ENCODE assay signal across 1 cellular context in the genomic region with DNA sequence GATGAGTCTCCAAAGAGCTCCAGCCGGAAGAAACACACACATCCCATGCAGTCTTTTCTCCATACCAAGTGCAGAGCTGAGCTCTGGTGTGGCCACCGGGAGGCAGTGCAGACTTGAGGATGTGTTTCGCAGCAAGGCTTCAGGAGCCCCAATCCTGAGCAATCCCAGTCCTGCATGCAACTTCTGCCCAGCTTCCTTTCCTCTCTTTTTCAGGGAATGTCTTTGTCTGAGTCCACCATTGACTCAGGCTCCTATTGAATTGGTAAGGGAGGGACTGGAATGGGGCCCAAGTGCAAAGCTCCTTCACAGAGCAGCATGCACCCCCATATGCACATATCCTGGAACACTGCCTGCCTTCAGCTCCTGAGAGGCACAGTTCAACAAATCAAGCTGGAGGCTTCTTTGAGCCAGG.
TF ChIP-seq lines count a peak whose summit lies in the region.

No MANE protein-coding gene starts in this region.

TF ChIP-seq in HepG2, 621 proteins besides CTCF, POLR2A, EP300 and RAD21 (continued from another document and continues in another):
- TF ChIP-seq, protein P1, sequence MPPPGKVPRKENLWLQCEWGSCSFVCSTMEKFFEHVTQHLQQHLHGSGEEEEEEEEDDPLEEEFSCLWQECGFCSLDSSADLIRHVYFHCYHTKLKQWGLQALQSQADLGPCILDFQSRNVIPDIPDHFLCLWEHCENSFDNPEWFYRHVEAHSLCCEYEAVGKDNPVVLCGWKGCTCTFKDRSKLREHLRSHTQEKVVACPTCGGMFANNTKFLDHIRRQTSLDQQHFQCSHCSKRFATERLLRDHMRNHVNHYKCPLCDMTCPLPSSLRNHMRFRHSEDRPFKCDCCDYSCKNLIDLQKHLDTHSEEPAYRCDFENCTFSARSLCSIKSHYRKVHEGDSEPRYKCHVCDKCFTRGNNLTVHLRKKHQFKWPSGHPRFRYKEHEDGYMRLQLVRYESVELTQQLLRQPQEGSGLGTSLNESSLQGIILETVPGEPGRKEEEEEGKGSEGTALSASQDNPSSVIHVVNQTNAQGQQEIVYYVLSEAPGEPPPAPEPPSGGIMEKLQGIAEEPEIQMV (CRISPR knock-in tag; IDR thresholded peaks at IDR 0.05; ENCODE audit: low read depth) = 0 out of 2 replicates have a peak, but pooled peaks have one; percentile 23
- TF ChIP-seq ZNF235 (CRISPR knock-in tag; IDR thresholded peaks at IDR 0.05; ENCODE audit: borderline replicate concordance) = no peak
- TF ChIP-seq SRY (CRISPR knock-in tag; IDR thresholded peaks at IDR 0.05) = no peak
- no peak for TF ChIP-seq ZNF660 (CRISPR knock-in tag; IDR thresholded peaks at IDR 0.05; ENCODE audit: borderline replicate concordance, low read depth)
- TF ChIP-seq HNRNPUL1 (IDR thresholded peaks at IDR 0.05; ENCODE audit: low read depth, low read length) = no peak
- TF ChIP-seq, protein P2, sequence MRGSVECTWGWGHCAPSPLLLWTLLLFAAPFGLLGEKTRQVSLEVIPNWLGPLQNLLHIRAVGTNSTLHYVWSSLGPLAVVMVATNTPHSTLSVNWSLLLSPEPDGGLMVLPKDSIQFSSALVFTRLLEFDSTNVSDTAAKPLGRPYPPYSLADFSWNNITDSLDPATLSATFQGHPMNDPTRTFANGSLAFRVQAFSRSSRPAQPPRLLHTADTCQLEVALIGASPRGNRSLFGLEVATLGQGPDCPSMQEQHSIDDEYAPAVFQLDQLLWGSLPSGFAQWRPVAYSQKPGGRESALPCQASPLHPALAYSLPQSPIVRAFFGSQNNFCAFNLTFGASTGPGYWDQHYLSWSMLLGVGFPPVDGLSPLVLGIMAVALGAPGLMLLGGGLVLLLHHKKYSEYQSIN (CRISPR knock-in tag; IDR thresholded peaks at IDR 0.05; ENCODE audit: borderline replicate concordance) = no peak
- no peak for TF ChIP-seq GATAD1 (CRISPR knock-in tag; IDR thresholded peaks at IDR 0.05)
- TF ChIP-seq ZFP36L2 (CRISPR knock-in tag; IDR thresholded peaks at IDR 0.05) = no peak
- no peak for TF ChIP-seq SMARCE1 (IDR thresholded peaks at IDR 0.05; ENCODE audit: borderline replicate concordance)
- no peak for TF ChIP-seq AKAP8 (CRISPR knock-in tag; IDR thresholded peaks at IDR 0.05)
- no peak for TF ChIP-seq HOXA7 (CRISPR knock-in tag; IDR thresholded peaks at IDR 0.05)
- TF ChIP-seq, protein P3, sequence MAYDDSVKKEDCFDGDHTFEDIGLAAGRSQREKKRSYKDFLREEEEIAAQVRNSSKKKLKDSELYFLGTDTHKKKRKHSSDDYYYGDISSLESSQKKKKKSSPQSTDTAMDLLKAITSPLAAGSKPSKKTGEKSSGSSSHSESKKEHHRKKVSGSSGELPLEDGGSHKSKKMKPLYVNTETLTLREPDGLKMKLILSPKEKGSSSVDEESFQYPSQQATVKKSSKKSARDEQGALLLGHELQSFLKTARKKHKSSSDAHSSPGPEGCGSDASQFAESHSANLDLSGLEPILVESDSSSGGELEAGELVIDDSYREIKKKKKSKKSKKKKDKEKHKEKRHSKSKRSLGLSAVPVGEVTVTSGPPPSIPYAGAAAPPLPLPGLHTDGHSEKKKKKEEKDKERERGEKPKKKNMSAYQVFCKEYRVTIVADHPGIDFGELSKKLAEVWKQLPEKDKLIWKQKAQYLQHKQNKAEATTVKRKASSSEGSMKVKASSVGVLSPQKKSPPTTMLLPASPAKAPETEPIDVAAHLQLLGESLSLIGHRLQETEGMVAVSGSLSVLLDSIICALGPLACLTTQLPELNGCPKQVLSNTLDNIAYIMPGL (CRISPR knock-in tag; IDR thresholded peaks at IDR 0.05; ENCODE audit: borderline replicate concordance in 1 of 2, low read depth in 1 of 2) = peak; percentile 34 to 86; a peak in 2 of 4 replicates
- TF ChIP-seq, protein P4, sequence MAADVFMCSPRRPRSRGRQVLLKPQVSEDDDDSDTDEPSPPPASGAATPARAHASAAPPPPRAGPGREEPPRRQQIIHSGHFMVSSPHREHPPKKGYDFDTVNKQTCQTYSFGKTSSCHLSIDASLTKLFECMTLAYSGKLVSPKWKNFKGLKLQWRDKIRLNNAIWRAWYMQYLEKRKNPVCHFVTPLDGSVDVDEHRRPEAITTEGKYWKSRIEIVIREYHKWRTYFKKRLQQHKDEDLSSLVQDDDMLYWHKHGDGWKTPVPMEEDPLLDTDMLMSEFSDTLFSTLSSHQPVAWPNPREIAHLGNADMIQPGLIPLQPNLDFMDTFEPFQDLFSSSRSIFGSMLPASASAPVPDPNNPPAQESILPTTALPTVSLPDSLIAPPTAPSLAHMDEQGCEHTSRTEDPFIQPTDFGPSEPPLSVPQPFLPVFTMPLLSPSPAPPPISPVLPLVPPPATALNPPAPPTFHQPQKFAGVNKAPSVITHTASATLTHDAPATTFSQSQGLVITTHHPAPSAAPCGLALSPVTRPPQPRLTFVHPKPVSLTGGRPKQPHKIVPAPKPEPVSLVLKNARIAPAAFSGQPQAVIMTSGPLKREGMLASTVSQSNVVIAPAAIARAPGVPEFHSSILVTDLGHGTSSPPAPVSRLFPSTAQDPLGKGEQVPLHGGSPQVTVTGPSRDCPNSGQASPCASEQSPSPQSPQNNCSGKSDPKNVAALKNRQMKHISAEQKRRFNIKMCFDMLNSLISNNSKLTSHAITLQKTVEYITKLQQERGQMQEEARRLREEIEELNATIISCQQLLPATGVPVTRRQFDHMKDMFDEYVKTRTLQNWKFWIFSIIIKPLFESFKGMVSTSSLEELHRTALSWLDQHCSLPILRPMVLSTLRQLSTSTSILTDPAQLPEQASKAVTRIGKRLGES (CRISPR knock-in tag; IDR thresholded peaks at IDR 0.05; ENCODE audit: borderline replicate concordance) = no peak
- TF ChIP-seq, protein P5, sequence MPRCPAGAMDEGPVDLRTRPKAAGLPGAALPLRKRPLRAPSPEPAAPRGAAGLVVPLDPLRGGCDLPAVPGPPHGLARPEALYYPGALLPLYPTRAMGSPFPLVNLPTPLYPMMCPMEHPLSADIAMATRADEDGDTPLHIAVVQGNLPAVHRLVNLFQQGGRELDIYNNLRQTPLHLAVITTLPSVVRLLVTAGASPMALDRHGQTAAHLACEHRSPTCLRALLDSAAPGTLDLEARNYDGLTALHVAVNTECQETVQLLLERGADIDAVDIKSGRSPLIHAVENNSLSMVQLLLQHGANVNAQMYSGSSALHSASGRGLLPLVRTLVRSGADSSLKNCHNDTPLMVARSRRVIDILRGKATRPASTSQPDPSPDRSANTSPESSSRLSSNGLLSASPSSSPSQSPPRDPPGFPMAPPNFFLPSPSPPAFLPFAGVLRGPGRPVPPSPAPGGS (CRISPR knock-in tag; IDR thresholded peaks at IDR 0.05) = no peak
- TF ChIP-seq NKX3-1 (CRISPR knock-in tag; IDR thresholded peaks at IDR 0.05) = no peak
- no peak for TF ChIP-seq KDM5B (CRISPR knock-in tag; IDR thresholded peaks at IDR 0.05; ENCODE audit: borderline replicate concordance)
- no peak for TF ChIP-seq ZFP62 (CRISPR knock-in tag; IDR thresholded peaks at IDR 0.05)
- TF ChIP-seq, protein P6, sequence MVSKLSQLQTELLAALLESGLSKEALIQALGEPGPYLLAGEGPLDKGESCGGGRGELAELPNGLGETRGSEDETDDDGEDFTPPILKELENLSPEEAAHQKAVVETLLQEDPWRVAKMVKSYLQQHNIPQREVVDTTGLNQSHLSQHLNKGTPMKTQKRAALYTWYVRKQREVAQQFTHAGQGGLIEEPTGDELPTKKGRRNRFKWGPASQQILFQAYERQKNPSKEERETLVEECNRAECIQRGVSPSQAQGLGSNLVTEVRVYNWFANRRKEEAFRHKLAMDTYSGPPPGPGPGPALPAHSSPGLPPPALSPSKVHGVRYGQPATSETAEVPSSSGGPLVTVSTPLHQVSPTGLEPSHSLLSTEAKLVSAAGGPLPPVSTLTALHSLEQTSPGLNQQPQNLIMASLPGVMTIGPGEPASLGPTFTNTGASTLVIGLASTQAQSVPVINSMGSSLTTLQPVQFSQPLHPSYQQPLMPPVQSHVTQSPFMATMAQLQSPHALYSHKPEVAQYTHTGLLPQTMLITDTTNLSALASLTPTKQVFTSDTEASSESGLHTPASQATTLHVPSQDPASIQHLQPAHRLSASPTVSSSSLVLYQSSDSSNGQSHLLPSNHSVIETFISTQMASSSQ (IDR thresholded peaks at IDR 0.05; ENCODE audit: low read depth) = no peak
- TF ChIP-seq, protein P6 (CRISPR knock-in tag; IDR thresholded peaks at IDR 0.05; ENCODE audit: borderline replicate concordance) = no peak
- TF ChIP-seq CAMTA2 (CRISPR knock-in tag; IDR thresholded peaks at IDR 0.05; ENCODE audit: borderline replicate concordance) = no peak
- no peak for TF ChIP-seq ZNF644 (CRISPR knock-in tag; IDR thresholded peaks at IDR 0.05; ENCODE audit: low read depth)
- TF ChIP-seq, protein P7, sequence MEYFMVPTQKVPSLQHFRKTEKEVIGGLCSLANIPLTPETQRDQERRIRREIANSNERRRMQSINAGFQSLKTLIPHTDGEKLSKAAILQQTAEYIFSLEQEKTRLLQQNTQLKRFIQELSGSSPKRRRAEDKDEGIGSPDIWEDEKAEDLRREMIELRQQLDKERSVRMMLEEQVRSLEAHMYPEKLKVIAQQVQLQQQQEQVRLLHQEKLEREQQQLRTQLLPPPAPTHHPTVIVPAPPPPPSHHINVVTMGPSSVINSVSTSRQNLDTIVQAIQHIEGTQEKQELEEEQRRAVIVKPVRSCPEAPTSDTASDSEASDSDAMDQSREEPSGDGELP (IDR thresholded peaks at IDR 0.05; ENCODE audit: borderline replicate concordance, low read depth) = no peak
- TF ChIP-seq ZNF484 (CRISPR knock-in tag; IDR thresholded peaks at IDR 0.05; ENCODE audit: borderline replicate concordance, low read depth) = no peak
- TF ChIP-seq SAP130 (CRISPR knock-in tag; IDR thresholded peaks at IDR 0.05; ENCODE audit: low read depth) = peak; percentile 29; the same call in 1 of the 2 replicates
- no peak for TF ChIP-seq TBP (CRISPR knock-in tag; IDR thresholded peaks at IDR 0.05)
- TF ChIP-seq ZFAT (CRISPR knock-in tag; conservative IDR thresholded peaks at IDR 0.05) = no peak
- no peak for TF ChIP-seq BRCA1 (CRISPR knock-in tag; IDR thresholded peaks at IDR 0.05)
- TF ChIP-seq ZNF136 (CRISPR knock-in tag; IDR thresholded peaks at IDR 0.05; ENCODE audit: low read depth) = no peak
- TF ChIP-seq ZNF549 (CRISPR knock-in tag; IDR thresholded peaks at IDR 0.05) = no peak
- no peak for TF ChIP-seq HNRNPL (IDR thresholded peaks at IDR 0.05; ENCODE audit: low read depth, low read length)
- TF ChIP-seq TEAD3 (CRISPR knock-in tag; optimal IDR thresholded peaks at IDR 0.05; ENCODE audit: borderline replicate concordance) = peak; percentile 81
- no peak for TF ChIP-seq ZNF670 (CRISPR knock-in tag; IDR thresholded peaks at IDR 0.05; ENCODE audit: borderline replicate concordance)
- no peak for TF ChIP-seq ZNF225 (CRISPR knock-in tag; IDR thresholded peaks at IDR 0.05)
- TF ChIP-seq, protein P8, sequence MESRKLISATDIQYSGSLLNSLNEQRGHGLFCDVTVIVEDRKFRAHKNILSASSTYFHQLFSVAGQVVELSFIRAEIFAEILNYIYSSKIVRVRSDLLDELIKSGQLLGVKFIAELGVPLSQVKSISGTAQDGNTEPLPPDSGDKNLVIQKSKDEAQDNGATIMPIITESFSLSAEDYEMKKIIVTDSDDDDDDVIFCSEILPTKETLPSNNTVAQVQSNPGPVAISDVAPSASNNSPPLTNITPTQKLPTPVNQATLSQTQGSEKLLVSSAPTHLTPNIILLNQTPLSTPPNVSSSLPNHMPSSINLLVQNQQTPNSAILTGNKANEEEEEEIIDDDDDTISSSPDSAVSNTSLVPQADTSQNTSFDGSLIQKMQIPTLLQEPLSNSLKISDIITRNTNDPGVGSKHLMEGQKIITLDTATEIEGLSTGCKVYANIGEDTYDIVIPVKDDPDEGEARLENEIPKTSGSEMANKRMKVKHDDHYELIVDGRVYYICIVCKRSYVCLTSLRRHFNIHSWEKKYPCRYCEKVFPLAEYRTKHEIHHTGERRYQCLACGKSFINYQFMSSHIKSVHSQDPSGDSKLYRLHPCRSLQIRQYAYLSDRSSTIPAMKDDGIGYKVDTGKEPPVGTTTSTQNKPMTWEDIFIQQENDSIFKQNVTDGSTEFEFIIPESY (CRISPR knock-in tag; IDR thresholded peaks at IDR 0.05) = peak; percentile 57; the same call in 1 of the 2 replicates
- TF ChIP-seq MEIS1 (CRISPR knock-in tag; IDR thresholded peaks at IDR 0.05; ENCODE audit: borderline replicate concordance) = no peak
- no peak for TF ChIP-seq MBNL3 (CRISPR knock-in tag; conservative IDR thresholded peaks at IDR 0.05)
- 0 out of 2 replicates have a peak, but pooled peaks have one; percentile 21 for TF ChIP-seq NCOA2 (CRISPR knock-in tag; IDR thresholded peaks at IDR 0.05)
- no peak for TF ChIP-seq ZNF703 (CRISPR knock-in tag; IDR thresholded peaks at IDR 0.05; ENCODE audit: borderline replicate concordance)
- TF ChIP-seq CCAR2 (optimal IDR thresholded peaks at IDR 0.05; ENCODE audit: low read depth, low read length) = no peak
- TF ChIP-seq ZNF446 (CRISPR knock-in tag; IDR thresholded peaks at IDR 0.05) = no peak
